1 cellular context compared by ENCODE assay signal in the genomic region with DNA sequence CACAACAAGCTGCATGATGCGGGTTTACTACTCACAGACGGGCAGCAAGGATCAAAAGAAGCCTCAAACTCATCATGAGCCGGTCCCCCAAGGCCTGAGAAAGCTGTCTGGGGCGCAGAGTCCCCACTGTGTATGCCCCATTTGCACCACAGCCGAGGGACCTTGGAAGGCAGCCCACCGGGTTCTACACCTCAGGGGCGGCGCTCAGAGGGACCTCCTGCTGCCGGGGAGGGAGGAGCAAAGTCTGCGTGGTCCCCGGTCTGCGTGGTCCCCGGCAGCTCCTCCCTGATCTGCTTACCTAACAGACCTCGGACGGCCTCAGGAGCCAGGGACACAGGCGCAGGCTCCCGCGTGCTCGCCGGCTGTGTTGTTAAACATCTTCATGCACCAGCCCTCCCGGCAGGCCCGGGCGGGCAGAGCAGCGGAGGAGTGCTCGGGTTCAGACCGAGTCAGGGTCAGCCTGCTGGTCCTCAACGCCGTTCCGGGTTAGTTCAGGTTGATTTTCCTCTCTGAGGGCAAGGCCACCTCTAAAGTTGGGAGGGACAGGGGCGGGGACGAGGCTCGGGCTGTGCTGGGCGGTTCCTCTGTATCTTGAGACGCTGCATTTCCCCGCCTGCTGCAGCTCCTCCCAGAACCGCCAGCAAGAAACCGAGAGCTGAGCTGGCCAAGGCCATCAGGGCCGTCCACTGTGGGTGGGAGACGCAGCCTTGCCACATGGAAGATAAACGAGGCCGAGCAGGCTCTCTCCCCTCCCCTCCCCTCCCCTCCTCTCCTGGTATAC.
TF ChIP-seq lines count a peak whose summit lies in the region.

No MANE protein-coding gene starts in this region.

TF ChIP-seq in K562, 482 proteins besides CTCF, POLR2A, EP300 and RAD21 (continued from another document):
- TF ChIP-seq MGA (IDR thresholded peaks at IDR 0.05): peak; percentile 67
- TF ChIP-seq, protein P1, sequence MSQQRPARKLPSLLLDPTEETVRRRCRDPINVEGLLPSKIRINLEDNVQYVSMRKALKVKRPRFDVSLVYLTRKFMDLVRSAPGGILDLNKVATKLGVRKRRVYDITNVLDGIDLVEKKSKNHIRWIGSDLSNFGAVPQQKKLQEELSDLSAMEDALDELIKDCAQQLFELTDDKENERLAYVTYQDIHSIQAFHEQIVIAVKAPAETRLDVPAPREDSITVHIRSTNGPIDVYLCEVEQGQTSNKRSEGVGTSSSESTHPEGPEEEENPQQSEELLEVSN (IDR thresholded peaks at IDR 0.05; ENCODE audit: borderline replicate concordance in 1 of 2, extremely low read depth in 1 of 2, insufficient read depth in 1 of 2, insufficient read length in 1 of 2, low read depth in 1 of 2, low read length in 1 of 2, poor library complexity in 1 of 2, severe bottlenecking in 1 of 2): peak in 1 of 2 experiments; percentile 59
- no peak for TF ChIP-seq ETS1 (conservative IDR thresholded peaks at IDR 0.05; ENCODE audit: control insufficient read depth, low read depth, low read length)
- peak; percentile 69 for TF ChIP-seq L3MBTL2 (IDR thresholded peaks at IDR 0.05)
- peak; percentile 45 for TF ChIP-seq ZFX (CRISPR knock-in tag; IDR thresholded peaks at IDR 0.05)
- TF ChIP-seq RBFOX2 (IDR thresholded peaks at IDR 0.05; ENCODE audit: low read depth, low read length): peak; percentile 32; the same call in 1 of the 2 replicates
- peak in 1 of 2 experiments; percentile 27; a peak in 1 of 4 replicates for TF ChIP-seq NRF1 (conservative IDR thresholded peaks at IDR 0.05 in 1 of 2, IDR thresholded peaks at IDR 0.05 in 1 of 2)
